1 cellular context compared by ENCODE assay signal in the genomic region with DNA sequence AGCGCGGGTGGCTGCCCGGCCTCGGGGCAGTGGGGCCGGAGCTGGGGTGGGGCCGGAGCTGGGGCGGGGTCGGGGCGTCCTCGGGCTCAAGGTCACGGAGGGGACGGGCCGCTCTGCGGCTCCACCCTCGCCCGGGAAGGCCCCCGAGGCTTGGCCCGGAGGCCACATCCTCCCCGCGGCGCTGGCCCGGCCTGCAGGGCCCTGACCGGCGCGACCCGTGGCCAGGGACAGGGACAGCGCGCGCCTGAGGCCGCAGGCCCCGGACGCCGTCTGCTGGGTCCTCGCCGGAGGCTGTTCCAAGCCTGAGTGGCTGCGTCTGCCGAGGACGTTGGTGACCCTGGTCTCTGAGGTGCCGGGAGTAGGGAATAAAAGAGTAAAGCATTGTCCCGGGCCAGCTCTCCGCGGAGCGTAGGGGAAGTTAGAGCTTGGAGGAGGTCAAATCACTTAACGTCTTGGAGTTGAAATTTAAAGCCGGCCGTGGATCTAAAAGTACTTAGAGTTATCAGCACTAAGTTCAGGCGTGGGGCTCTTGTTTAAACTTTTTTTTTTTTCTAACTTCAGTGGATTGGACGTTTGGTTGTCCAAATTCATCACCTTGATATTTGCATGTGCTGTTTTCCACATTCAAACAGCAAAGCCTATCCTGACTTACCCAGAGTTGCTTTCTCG.
TF ChIP-seq lines count a peak whose summit lies in the region.

No MANE protein-coding gene starts in this region.

TF ChIP-seq in K562, 482 proteins besides CTCF, POLR2A, EP300 and RAD21 (continued from another document and continues in another):
- TF ChIP-seq USF2 (CRISPR knock-in tag; IDR thresholded peaks at IDR 0.05) (no peak), ZKSCAN8 (CRISPR knock-in tag; IDR thresholded peaks at IDR 0.05) (no peak), ZC3H11A (IDR thresholded peaks at IDR 0.05; ENCODE audit: low read depth, low read length) (no peak), ZNF41 (CRISPR knock-in tag; conservative IDR thresholded peaks at IDR 0.05) (no peak), ZBTB9 (CRISPR knock-in tag; IDR thresholded peaks at IDR 0.05) (no peak), CEBPG (CRISPR knock-in tag; IDR thresholded peaks at IDR 0.05) (no peak), CEBPG (tag; conservative IDR thresholded peaks at IDR 0.05 in 1 of 2, IDR thresholded peaks at IDR 0.05 in 1 of 2) (no peak), ZNF23 (CRISPR knock-in tag; IDR thresholded peaks at IDR 0.05) (no peak), ZNF639 (CRISPR knock-in tag; conservative IDR thresholded peaks at IDR 0.05 in 1 of 2, IDR thresholded peaks at IDR 0.05 in 1 of 2) (peak in 1 of 2 experiments; percentile 82; a peak in 2 of 4 replicates), RCOR1 (IDR thresholded peaks at IDR 0.05; ENCODE audit: borderline replicate concordance in 1 of 2, low read depth in 2 of 2, low read length in 2 of 2) (0 out of 4 replicates have a peak, but pooled peaks of 1 of the 2 experiments have one; percentile 16), CSDE1 (IDR thresholded peaks at IDR 0.05) (no peak), ZNF143 (CRISPR knock-in tag; IDR thresholded peaks at IDR 0.05) (no peak), ZNF263 (CRISPR knock-in tag; IDR thresholded peaks at IDR 0.05; ENCODE audit: borderline replicate concordance) (no peak), SRSF9 (IDR thresholded peaks at IDR 0.05; ENCODE audit: borderline replicate concordance, low read depth, low read length) (no peak), CXXC5 (CRISPR knock-in tag; IDR thresholded peaks at IDR 0.05) (0 out of 2 replicates have a peak, but pooled peaks have one; percentile 3), SMAD1 (IDR thresholded peaks at IDR 0.05; ENCODE audit: low read depth, low read length, partially characterized antibody) (no peak), NCOR1 (IDR thresholded peaks at IDR 0.05) (no peak), ESRRB (CRISPR knock-in tag; IDR thresholded peaks at IDR 0.05; ENCODE audit: borderline replicate concordance) (no peak), NR0B1 (IDR thresholded peaks at IDR 0.05; ENCODE audit: partially characterized antibody) (no peak), ZNF57 (CRISPR knock-in tag; IDR thresholded peaks at IDR 0.05) (no peak), BHLHE40 (IDR thresholded peaks at IDR 0.05; ENCODE audit: low read length) (no peak), CBFA2T3 (IDR thresholded peaks at IDR 0.05) (no peak), KLF6 (CRISPR knock-in tag; IDR thresholded peaks at IDR 0.05; ENCODE audit: borderline replicate concordance) (no peak), ZNF398 (CRISPR knock-in tag; IDR thresholded peaks at IDR 0.05) (no peak), NEUROD1 (IDR thresholded peaks at IDR 0.05; ENCODE audit: borderline replicate concordance, low read depth, low read length, partially characterized antibody) (no peak), L3MBTL2 (IDR thresholded peaks at IDR 0.05) (peak; percentile 42; the same call in 1 of the 2 replicates), TCFL5 (CRISPR knock-in tag; conservative IDR thresholded peaks at IDR 0.05) (no peak), FOSL1 (tag; conservative IDR thresholded peaks at IDR 0.05) (peak; percentile 8; the same call in 1 of the 2 replicates), EP400 (IDR thresholded peaks at IDR 0.05) (peak; percentile 25; the same call in 1 of the 2 replicates), GTF2E2 (tag; IDR thresholded peaks at IDR 0.05) (no peak), ZC3H4 (CRISPR knock-in tag; IDR thresholded peaks at IDR 0.05; ENCODE audit: borderline replicate concordance) (no peak), ETV5 (CRISPR knock-in tag; IDR thresholded peaks at IDR 0.05; ENCODE audit: low read depth) (no peak), PHF20 (IDR thresholded peaks at IDR 0.05; ENCODE audit: partially characterized antibody) (peak; percentile 51)
- TF ChIP-seq, protein P1, sequence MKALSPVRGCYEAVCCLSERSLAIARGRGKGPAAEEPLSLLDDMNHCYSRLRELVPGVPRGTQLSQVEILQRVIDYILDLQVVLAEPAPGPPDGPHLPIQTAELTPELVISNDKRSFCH (CRISPR knock-in tag; IDR thresholded peaks at IDR 0.05): no peak
- TF ChIP-seq, protein P1 (tag; IDR thresholded peaks at IDR 0.05): no peak
- TF ChIP-seq, protein P2, sequence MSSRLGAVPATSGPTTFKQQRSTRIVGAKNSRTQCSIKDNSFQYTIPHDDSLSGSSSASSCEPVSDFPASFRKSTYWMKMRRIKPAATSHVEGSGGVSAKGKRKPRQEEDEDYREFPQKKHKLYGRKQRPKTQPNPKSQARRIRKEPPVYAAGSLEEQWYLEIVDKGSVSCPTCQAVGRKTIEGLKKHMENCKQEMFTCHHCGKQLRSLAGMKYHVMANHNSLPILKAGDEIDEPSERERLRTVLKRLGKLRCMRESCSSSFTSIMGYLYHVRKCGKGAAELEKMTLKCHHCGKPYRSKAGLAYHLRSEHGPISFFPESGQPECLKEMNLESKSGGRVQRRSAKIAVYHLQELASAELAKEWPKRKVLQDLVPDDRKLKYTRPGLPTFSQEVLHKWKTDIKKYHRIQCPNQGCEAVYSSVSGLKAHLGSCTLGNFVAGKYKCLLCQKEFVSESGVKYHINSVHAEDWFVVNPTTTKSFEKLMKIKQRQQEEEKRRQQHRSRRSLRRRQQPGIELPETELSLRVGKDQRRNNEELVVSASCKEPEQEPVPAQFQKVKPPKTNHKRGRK (tag; IDR thresholded peaks at IDR 0.05): no peak
- TF ChIP-seq, protein P3, sequence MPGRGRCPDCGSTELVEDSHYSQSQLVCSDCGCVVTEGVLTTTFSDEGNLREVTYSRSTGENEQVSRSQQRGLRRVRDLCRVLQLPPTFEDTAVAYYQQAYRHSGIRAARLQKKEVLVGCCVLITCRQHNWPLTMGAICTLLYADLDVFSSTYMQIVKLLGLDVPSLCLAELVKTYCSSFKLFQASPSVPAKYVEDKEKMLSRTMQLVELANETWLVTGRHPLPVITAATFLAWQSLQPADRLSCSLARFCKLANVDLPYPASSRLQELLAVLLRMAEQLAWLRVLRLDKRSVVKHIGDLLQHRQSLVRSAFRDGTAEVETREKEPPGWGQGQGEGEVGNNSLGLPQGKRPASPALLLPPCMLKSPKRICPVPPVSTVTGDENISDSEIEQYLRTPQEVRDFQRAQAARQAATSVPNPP (IDR thresholded peaks at IDR 0.05; ENCODE audit: borderline replicate concordance, insufficient read depth, insufficient read length): no peak
- TF ChIP-seq, protein P4, sequence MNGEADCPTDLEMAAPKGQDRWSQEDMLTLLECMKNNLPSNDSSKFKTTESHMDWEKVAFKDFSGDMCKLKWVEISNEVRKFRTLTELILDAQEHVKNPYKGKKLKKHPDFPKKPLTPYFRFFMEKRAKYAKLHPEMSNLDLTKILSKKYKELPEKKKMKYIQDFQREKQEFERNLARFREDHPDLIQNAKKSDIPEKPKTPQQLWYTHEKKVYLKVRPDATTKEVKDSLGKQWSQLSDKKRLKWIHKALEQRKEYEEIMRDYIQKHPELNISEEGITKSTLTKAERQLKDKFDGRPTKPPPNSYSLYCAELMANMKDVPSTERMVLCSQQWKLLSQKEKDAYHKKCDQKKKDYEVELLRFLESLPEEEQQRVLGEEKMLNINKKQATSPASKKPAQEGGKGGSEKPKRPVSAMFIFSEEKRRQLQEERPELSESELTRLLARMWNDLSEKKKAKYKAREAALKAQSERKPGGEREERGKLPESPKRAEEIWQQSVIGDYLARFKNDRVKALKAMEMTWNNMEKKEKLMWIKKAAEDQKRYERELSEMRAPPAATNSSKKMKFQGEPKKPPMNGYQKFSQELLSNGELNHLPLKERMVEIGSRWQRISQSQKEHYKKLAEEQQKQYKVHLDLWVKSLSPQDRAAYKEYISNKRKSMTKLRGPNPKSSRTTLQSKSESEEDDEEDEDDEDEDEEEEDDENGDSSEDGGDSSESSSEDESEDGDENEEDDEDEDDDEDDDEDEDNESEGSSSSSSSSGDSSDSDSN (IDR thresholded peaks at IDR 0.05; ENCODE audit: borderline replicate concordance in 1 of 2, low read depth in 2 of 2, low read length in 2 of 2): peak; percentile 95 to 97; a peak in 3 of 4 replicates
- TF ChIP-seq, protein P5, sequence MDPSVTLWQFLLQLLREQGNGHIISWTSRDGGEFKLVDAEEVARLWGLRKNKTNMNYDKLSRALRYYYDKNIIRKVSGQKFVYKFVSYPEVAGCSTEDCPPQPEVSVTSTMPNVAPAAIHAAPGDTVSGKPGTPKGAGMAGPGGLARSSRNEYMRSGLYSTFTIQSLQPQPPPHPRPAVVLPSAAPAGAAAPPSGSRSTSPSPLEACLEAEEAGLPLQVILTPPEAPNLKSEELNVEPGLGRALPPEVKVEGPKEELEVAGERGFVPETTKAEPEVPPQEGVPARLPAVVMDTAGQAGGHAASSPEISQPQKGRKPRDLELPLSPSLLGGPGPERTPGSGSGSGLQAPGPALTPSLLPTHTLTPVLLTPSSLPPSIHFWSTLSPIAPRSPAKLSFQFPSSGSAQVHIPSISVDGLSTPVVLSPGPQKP (CRISPR knock-in tag; IDR thresholded peaks at IDR 0.05): no peak
